ENCODE assay signal across 8 cellular contexts in the genomic region with DNA sequence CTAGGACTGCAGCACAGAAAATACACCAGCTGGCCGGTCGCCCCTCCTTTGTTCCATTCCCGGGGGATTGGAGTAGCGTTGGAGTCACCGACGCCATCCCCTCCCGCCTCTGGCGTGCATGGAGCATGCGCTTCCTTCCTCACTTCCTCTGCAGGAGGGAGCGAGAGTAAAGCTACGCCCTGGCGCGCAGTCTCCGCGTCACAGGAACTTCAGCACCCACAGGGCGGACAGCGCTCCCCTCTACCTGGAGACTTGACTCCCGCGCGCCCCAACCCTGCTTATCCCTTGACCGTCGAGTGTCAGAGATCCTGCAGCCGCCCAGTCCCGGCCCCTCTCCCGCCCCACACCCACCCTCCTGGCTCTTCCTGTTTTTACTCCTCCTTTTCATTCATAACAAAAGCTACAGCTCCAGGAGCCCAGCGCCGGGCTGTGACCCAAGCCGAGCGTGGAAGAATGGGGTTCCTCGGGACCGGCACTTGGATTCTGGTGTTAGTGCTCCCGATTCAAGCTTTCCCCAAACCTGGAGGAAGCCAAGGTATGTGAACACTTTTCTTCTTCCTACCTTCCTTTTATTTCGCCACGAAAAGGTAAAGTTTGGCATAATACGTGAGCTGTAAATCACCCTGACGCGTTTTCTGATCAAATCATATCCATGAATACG. TPM values are rescaled to one million over a fixed set of nuclear protein-coding genes. Genes with fewer than 3 reads are reported as not detected.
DNase-seq lines count a peak whose midpoint lies in the region; ATAC-seq and FAIRE-seq lines count a peak whose summit lies in the region.

A gene (plus strand): TSS at position 201 of the 661 bp plus-strand sequence. CDS start 253 bp downstream, at position 454.

- no peak for FAIRE-seq in GM19239 (lab: Jason Lieb, UNC)

- H3K9me3 Mint-ChIP-seq in activated CD4-positive, alpha-beta memory T cell treated with anti-CD3 and anti-CD28 coated beads for 36 hours = no peaks in the 10 kb centered on the region

- intact Hi-C loops in activated CD4-positive, alpha-beta memory T cell treated with anti-CD3 and anti-CD28 coated beads for 36 hours (cut with micrococcal nuclease) = loop anchor here (5.0 kb wide), 1 partner anchor 46 kb away; no protein-coding TSS in a partner anchor

- peaks cover 32% of the 10 kb centered on the region for H3K27me3 Mint-ChIP-seq in activated CD4-positive, alpha-beta memory T cell treated with anti-CD3 and anti-CD28 coated beads for 36 hours

- peaks cover 5% of the 10 kb centered on the region for H3K4me1 Mint-ChIP-seq in activated CD4-positive, alpha-beta memory T cell treated with anti-CD3 and anti-CD28 coated beads for 36 hours (ENCODE audit: low read depth)

- no peak for ATAC-seq in GM18517 (IDR thresholded peaks at IDR 0.05; ENCODE audit: unreplicated experiment)

- H3K27ac Mint-ChIP-seq in activated CD4-positive, alpha-beta memory T cell treated with anti-CD3 and anti-CD28 coated beads for 36 hours = no peak within 1 kb of the TSS

- DNase-seq in GM19239 (ENCODE audit: insufficient read length, low spot score) (peak; percentile 12), NCI-H2227 (lab: John Stamatoyannopoulos, UW; ENCODE audit: unreplicated experiment) (peak; percentile 86), dermis microvascular lymphatic vessel endothelial cell (ENCODE audit: low read depth in 2 of 2) (peak; percentile 68 to 78), left kidney (ENCODE audit: low read depth, low spot score) (peak; percentile 97), NCI-H526 treated with DMSO at 0.1 percent for 48 hours (lab: John Stamatoyannopoulos, UW) (no peak)
- peak; percentile 78 for DNase-seq in activated CD4-positive, alpha-beta memory T cell treated with anti-CD3 and anti-CD28 coated beads for 36 hours
- peak; percentile 11 to 44 for DNase-seq in stimulated activated CD4-positive, alpha-beta T cell treated with anti-CD3 and anti-CD28 coated beads, Interleukin-1b, Interleukin-23, amount 100 ng/mL, for 4 hours (ENCODE audit: low read depth in 2 of 2)

- CTCF ChIA-PET in activated CD4-positive, alpha-beta memory T cell treated with anti-CD3 and anti-CD28 coated beads for 36 hours (lab: Charles Lee) = interaction anchor here (0.6 to 3.1 kb wide), 2 partner anchors 95 to 549 kb away, joined by 5 to 18 read pairs; no protein-coding TSS in a partner anchor

- no peaks in the 10 kb centered on the region for H3K36me3 Mint-ChIP-seq in activated CD4-positive, alpha-beta memory T cell treated with anti-CD3 and anti-CD28 coated beads for 36 hours

- H3K4me3 Mint-ChIP-seq in activated CD4-positive, alpha-beta memory T cell treated with anti-CD3 and anti-CD28 coated beads for 36 hours = no peak within 1 kb of the TSS

- POLR2A ChIA-PET in activated CD4-positive, alpha-beta memory T cell treated with anti-CD3 and anti-CD28 coated beads for 36 hours (lab: Charles Lee) = no interaction called here

RNA-seq across cellular contexts. Expression of the gene that starts here (rescaled TPM):
- total RNA-seq in activated CD4-positive, alpha-beta memory T cell treated with anti-CD3 and anti-CD28 coated beads for 36 hours = not detected
- 0.13 and 0.76 TPM in 2 replicates for total RNA-seq in dermis microvascular lymphatic vessel endothelial cell

Comparison
In these comparisons a context has a peak if more than half of its experiments do, and no peak if none do; other contexts are left out.
1. Peak in DNase-seq in activated CD4-positive, alpha-beta memory T cell treated with anti-CD3 and anti-CD28 coated beads for 36 hours; RNA of the gene not detected or under 1 TPM.
2. Peak in DNase-seq in dermis microvascular lymphatic vessel endothelial cell; RNA of the gene not detected or under 1 TPM.